Comparison of ENCODE assay signal across 8 cellular contexts in the genomic region with DNA sequence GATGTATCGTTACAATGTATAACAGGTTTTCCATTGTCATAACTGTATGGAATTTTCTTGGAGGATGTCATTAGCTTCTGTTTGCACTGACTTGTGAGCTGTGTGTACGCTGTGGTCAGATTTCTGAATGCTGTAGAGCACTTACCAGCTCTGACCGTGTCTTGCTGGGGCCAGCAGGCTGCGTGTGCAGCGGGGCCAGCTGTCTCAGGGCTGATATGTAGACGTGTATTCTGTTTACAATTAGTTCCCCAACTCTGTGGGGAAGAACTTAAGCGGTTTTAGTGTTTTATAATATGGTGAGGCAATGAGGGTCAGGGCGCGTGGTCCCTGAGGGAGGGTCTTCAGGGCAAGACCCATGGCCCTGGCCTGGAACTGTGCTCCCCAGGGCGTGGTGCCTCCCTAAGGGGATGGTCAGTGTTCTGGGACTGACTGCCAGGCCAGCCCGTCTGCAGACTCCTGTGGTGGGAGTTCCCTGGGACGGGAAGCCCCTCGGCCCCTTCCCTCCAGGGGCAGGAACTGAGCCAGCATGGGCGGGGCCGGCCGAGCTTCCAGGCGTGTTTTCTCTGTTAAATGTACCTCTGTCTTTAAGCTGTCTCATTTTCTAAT. TPM values are rescaled to one million over a fixed set of nuclear protein-coding genes. Genes with fewer than 3 reads are reported as not detected.
DNase-seq lines count a peak whose midpoint lies in the region; ATAC-seq and TF ChIP-seq lines count a peak whose summit lies in the region.

No MANE protein-coding gene starts in this region.

- peaks cover 31 to 69% of the 10 kb centered on the region in 2 experiments for H3K36me3 ChIP-seq in SK-N-SH (replicated peaks in 1 of 2; ENCODE audit: control insufficient read depth in 1 of 2, insufficient read depth in 2 of 2, low read length in 1 of 2)
- peaks cover 0 to 94% of the 10 kb centered on the region in 2 donors for H3K36me3 ChIP-seq in left lung
- H3K36me3 ChIP-seq in suprapubic skin: peaks cover 66% of the 10 kb centered on the region

- no peak for TF ChIP-seq RAD21 in SK-N-SH (IDR thresholded peaks at IDR 0.05; ENCODE audit: low read length)

- no peak overlapping the region for H3K4me2 ChIP-seq in SK-N-SH

- no peak for DNase-seq in SK-N-SH
- DNase-seq in brain pericyte (ENCODE audit: low read depth, low spot score): peak; percentile 42
- peak; percentile 32 to 75 for DNase-seq in left lung
- DNase-seq in suprapubic skin (ENCODE audit: low spot score in 2 of 2): peak in 1 of 2 donors; percentile 74
- DNase-seq in ecto neural progenitor cell (ENCODE audit: low spot score): no peak
- DNase-seq in T-cell: no peak
- DNase-seq in NCI-H146 treated with DMSO at 0.1 percent for 48 hours (lab: John Stamatoyannopoulos, UW; ENCODE audit: unreplicated experiment): no peak

- H3K4me3 ChIP-seq in SK-N-SH (ENCODE audit: low read depth in 2 of 2, low read length in 1 of 2) (no peak overlapping the region), left lung (no peak overlapping the region), suprapubic skin (no peak overlapping the region)

- H4K20me1 ChIP-seq in SK-N-SH (ENCODE audit: insufficient read depth): peaks cover 21% of the 10 kb centered on the region

- peaks cover 38% of the 10 kb centered on the region for H3K79me2 ChIP-seq in SK-N-SH (ENCODE audit: insufficient read depth)

- H3K4me1 Mint-ChIP-seq in T-cell: peaks cover 2 to 15% (median 10%) of the 10 kb centered on the region in 3 donors

- TF ChIP-seq EP300 in SK-N-SH (IDR thresholded peaks at IDR 0.05; ENCODE audit: borderline replicate concordance in 1 of 2, low read depth in 1 of 2, low read length in 1 of 2): no peak
- no peak for TF ChIP-seq EP300 in suprapubic skin (IDR thresholded peaks at IDR 0.05)

- H3K27ac ChIP-seq in SK-N-SH (ENCODE audit: low read depth in 2 of 2, low read length in 1 of 2) (peak overlapping the region in 1 of 2 experiments; percentile 45; a peak in 2 of 4 replicates), left lung (peak overlapping the region; percentile 14 to 33), suprapubic skin (peak overlapping the region; percentile 24)

- 0 out of 3 replicates have a peak, but pooled peaks have one; percentile 5 for ATAC-seq in SK-N-SH treated with all-trans-retinoic acid at 6 μM for 48 hours
- ATAC-seq in left lung: no peak
- ATAC-seq in T-cell (replicated peaks in 1 of 4): no peak

- H3K9me2 ChIP-seq in SK-N-SH: no peaks in the 10 kb centered on the region

- H3K4me1 ChIP-seq in SK-N-SH (ENCODE audit: control insufficient read depth in 1 of 2, insufficient read depth in 2 of 2, low read depth in 1 of 2, low read length in 1 of 2) (peaks cover 0 to 39% of the 10 kb centered on the region in 2 experiments; a peak in 1 of 4 replicates), left lung (peaks cover 2 to 42% of the 10 kb centered on the region in 2 donors), suprapubic skin (peaks cover 70% of the 10 kb centered on the region)

- no peak overlapping the region for H3K4me3 Mint-ChIP-seq in T-cell

- POLR2A ChIA-PET in SK-N-SH (lab: Yijun Ruan, JAX): interaction anchor here (1.4 kb wide), 1 partner anchor 19 kb away, joined by 4 read pairs; a partner anchor contains a TSS
- POLR2A ChIA-PET in T-cell (lab: Charles Lee): no interaction called here

- intact Hi-C loops in left lung (cut with DNase I): loop anchor here in 1 of 2 donors (10.0 kb wide), 1 partner anchor 122 kb away; no protein-coding TSS in a partner anchor

- WGBS in SK-N-SH (ENCODE audit: low lambda C conversion rate): 65% methylated on average over 15 of the region's 17 CpGs
- WGBS in suprapubic skin: 21% methylated on average over 17 of the region's 17 CpGs

- CTCF ChIA-PET in SK-N-SH (lab: Yijun Ruan, JAX) (interaction anchor here (1.0 to 1.7 kb wide), 3 partner anchors 17 to 392 kb away, joined by 3 to 8 read pairs (median 4); no protein-coding TSS in a partner anchor), T-cell (lab: Charles Lee) (no interaction called here)

- TF ChIP-seq POLR2A in suprapubic skin (IDR thresholded peaks at IDR 0.05): no peak

- H3F3A ChIP-seq in SK-N-SH (replicated peaks; ENCODE audit: insufficient read depth): peaks cover 15% of the 10 kb centered on the region

- no peak overlapping the region for H2AFZ ChIP-seq in SK-N-SH (ENCODE audit: low read depth)

- no peaks in the 10 kb centered on the region for H3K9me3 Mint-ChIP-seq in T-cell

- H3K36me3 Mint-ChIP-seq in T-cell: no peaks in the 10 kb centered on the region

- H3K27me3 Mint-ChIP-seq in T-cell: no peaks in the 10 kb centered on the region

- H3K9me3 ChIP-seq in SK-N-SH (no peaks in the 10 kb centered on the region), left lung (no peaks in the 10 kb centered on the region), suprapubic skin (no peaks in the 10 kb centered on the region)

- H3K27me3 ChIP-seq in SK-N-SH (ENCODE audit: insufficient read depth): no peaks in the 10 kb centered on the region
- no peaks in the 10 kb centered on the region for H3K27me3 ChIP-seq in left lung
- H3K27me3 ChIP-seq in suprapubic skin: no peaks in the 10 kb centered on the region

- peak overlapping the region in 1 of 2 donors; percentile 12 for H3K27ac Mint-ChIP-seq in T-cell

- no peak for TF ChIP-seq CTCF in SK-N-SH (IDR thresholded peaks at IDR 0.05)
- no peak for TF ChIP-seq CTCF in left lung (IDR thresholded peaks at IDR 0.05)
- TF ChIP-seq CTCF in suprapubic skin (IDR thresholded peaks at IDR 0.05): no peak

- no peak overlapping the region for H3K9ac ChIP-seq in SK-N-SH

TF ChIP-seq in SK-N-SH treated with all-trans-retinoic acid at 6 μM for 48 hours, 23 proteins besides CTCF, POLR2A, EP300 and RAD21 (continues in another document):
- TF ChIP-seq ZFP30 (CRISPR knock-in tag; IDR thresholded peaks at IDR 0.05) (no peak), TOX (CRISPR knock-in tag; IDR thresholded peaks at IDR 0.05; ENCODE audit: borderline replicate concordance) (no peak), ZC3H10 (CRISPR knock-in tag; IDR thresholded peaks at IDR 0.05) (no peak), ARNTL (CRISPR knock-in tag; IDR thresholded peaks at IDR 0.05; ENCODE audit: borderline replicate concordance, low read depth) (no peak), GLIS3 (CRISPR knock-in tag; IDR thresholded peaks at IDR 0.05) (no peak), RARB (CRISPR knock-in tag; IDR thresholded peaks at IDR 0.05) (no peak), ZFP3 (CRISPR knock-in tag; IDR thresholded peaks at IDR 0.05) (no peak), BACH2 (CRISPR knock-in tag; IDR thresholded peaks at IDR 0.05; ENCODE audit: borderline replicate concordance) (no peak)
- TF ChIP-seq, protein P1, sequence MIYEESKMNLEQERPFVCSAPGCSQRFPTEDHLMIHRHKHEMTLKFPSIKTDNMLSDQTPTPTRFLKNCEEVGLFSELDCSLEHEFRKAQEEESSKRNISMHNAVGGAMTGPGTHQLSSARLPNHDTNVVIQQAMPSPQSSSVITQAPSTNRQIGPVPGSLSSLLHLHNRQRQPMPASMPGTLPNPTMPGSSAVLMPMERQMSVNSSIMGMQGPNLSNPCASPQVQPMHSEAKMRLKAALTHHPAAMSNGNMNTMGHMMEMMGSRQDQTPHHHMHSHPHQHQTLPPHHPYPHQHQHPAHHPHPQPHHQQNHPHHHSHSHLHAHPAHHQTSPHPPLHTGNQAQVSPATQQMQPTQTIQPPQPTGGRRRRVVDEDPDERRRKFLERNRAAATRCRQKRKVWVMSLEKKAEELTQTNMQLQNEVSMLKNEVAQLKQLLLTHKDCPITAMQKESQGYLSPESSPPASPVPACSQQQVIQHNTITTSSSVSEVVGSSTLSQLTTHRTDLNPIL (CRISPR knock-in tag; IDR thresholded peaks at IDR 0.05; ENCODE audit: low read depth): no peak

TF ChIP-seq in SK-N-SH, 30 proteins besides CTCF, POLR2A, EP300 and RAD21:
- TF ChIP-seq TEAD4 (IDR thresholded peaks at IDR 0.05; ENCODE audit: borderline replicate concordance, insufficient read depth): no peak
- no peak for TF ChIP-seq TCF12 (IDR thresholded peaks at IDR 0.05)
- no peak for TF ChIP-seq FOXJ3 (CRISPR knock-in tag; IDR thresholded peaks at IDR 0.05)
- no peak for TF ChIP-seq CHD2 (IDR thresholded peaks at IDR 0.05; ENCODE audit: low read length, partially characterized antibody)
- no peak for TF ChIP-seq SMC3 (IDR thresholded peaks at IDR 0.05; ENCODE audit: low read depth, low read length)
- no peak for TF ChIP-seq NFIC (IDR thresholded peaks at IDR 0.05; ENCODE audit: borderline replicate concordance)
- TF ChIP-seq, protein P2, sequence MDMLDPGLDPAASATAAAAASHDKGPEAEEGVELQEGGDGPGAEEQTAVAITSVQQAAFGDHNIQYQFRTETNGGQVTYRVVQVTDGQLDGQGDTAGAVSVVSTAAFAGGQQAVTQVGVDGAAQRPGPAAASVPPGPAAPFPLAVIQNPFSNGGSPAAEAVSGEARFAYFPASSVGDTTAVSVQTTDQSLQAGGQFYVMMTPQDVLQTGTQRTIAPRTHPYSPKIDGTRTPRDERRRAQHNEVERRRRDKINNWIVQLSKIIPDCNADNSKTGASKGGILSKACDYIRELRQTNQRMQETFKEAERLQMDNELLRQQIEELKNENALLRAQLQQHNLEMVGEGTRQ (IDR thresholded peaks at IDR 0.05; ENCODE audit: borderline replicate concordance, low read depth, low read length): no peak
- TF ChIP-seq, protein P3, sequence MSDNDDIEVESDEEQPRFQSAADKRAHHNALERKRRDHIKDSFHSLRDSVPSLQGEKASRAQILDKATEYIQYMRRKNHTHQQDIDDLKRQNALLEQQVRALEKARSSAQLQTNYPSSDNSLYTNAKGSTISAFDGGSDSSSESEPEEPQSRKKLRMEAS (IDR thresholded peaks at IDR 0.05; ENCODE audit: low read depth): no peak
- no peak for TF ChIP-seq GATA2 (CRISPR knock-in tag; IDR thresholded peaks at IDR 0.05)
- no peak for TF ChIP-seq SIN3A (IDR thresholded peaks at IDR 0.05; ENCODE audit: borderline replicate concordance, low read depth, low read length)
- TF ChIP-seq GABPA (IDR thresholded peaks at IDR 0.05; ENCODE audit: low read depth): no peak

RNA-seq across cellular contexts. Expression of a gene that starts 18.7 kb away (rescaled TPM):
- 10.7 and 11.7 TPM in 2 replicates for polyA plus RNA-seq in SK-N-SH (2012; rRNA removed)
- polyA plus RNA-seq in SK-N-SH (2012; cell fraction: cytosol; rRNA removed): 5.0 and 8.3 TPM in 2 replicates
- polyA plus RNA-seq in SK-N-SH (2012; cell fraction: nucleus; rRNA removed): 33.8 and 34.4 TPM in 2 replicates
- total RNA-seq in left lung (10 to 100 TPM in 1 of 2 donors, 1 to 10 TPM in 1; 9.2 to 10.7 TPM), suprapubic skin (10 to 100 TPM in 3 of 4 donors, 1 to 10 TPM in 1; 7.5 to 20.5 (median 19.5) TPM), T-cell (10 to 100 TPM in 3 of 5 donors, 1 to 10 TPM in 2; 7.4 to 15.1 (median 12.9) TPM)

RNA-seq across cellular contexts. Expression of a gene that starts 19.0 kb away (rescaled TPM):
- 82.1 and 85.3 TPM in 2 replicates for polyA plus RNA-seq in SK-N-SH (2012; rRNA removed)
- 71.0 and 86.0 TPM in 2 replicates for polyA plus RNA-seq in SK-N-SH (2012; cell fraction: cytosol; rRNA removed)
- 71.2 and 81.9 TPM in 2 replicates for polyA plus RNA-seq in SK-N-SH (2012; cell fraction: nucleus; rRNA removed)
- total RNA-seq in left lung: 10 to 100 TPM; 42.8 to 57.4 TPM
- 100 to 1,000 TPM; 168 to 190 (median 177) TPM for total RNA-seq in suprapubic skin
- total RNA-seq in T-cell: 10 to 100 TPM in 4 of 5 donors, 1 to 10 TPM in 1; 8.8 to 22.8 (median 22.1) TPM

Comparison
In these comparisons a context has a peak if more than half of its experiments do, and no peak if none do; other contexts are left out.
1. DNase-seq: peak in brain pericyte (single experiment) and left lung (2 of 2); none in SK-N-SH (single experiment), ecto neural progenitor cell (single experiment), T-cell (0 of 34) and NCI-H146 treated with DMSO at 0.1 percent for 48 hours (single experiment).